In genomic region chr18:45402485-45403056, GRCh38 we compare ENCODE assay signal across 14 cellular contexts.
DNase-seq lines count a peak whose midpoint lies in the region; ATAC-seq and TF ChIP-seq lines count a peak whose summit lies in the region.
"Had no signal": no experiment of that assay in that cellular context is flagged by ENCODE, and none has a peak within 500 bp of the region (broad histone marks: within the 10 kb centered on the region; RNA-seq: fewer than 3 reads in every experiment).

No MANE protein-coding gene starts in this region.

- POLR2A ChIA-PET in MCF 10A (lab: Yijun Ruan, JAX) (interaction anchor here (1.0 kb wide), 1 partner anchor 46 kb away, joined by 3 read pairs; no protein-coding TSS in a partner anchor), SK-N-SH (lab: Yijun Ruan, JAX) (no interaction called here)

- 0 out of 4 replicates have a peak, but pooled peaks of 1 of the 2 experiments have one; percentile 34 for TF ChIP-seq EP300 in SK-N-SH (IDR thresholded peaks at IDR 0.05; ENCODE audit: borderline replicate concordance in 1 of 2, low read depth in 1 of 2, low read length in 1 of 2)

- TF ChIP-seq RAD21 in SK-N-SH (IDR thresholded peaks at IDR 0.05; ENCODE audit: low read length): no peak

- H3K4me1 Mint-ChIP-seq in MCF 10A (ENCODE audit: insufficient read depth, unreplicated experiment): peaks cover 11% of the 10 kb centered on the region
- H3K4me1 Mint-ChIP-seq in type B pancreatic cell (ENCODE audit: unreplicated experiment): no peaks in the 10 kb centered on the region

- no peak overlapping the region for H3K4me3 ChIP-seq in breast epithelium
- no peak overlapping the region for H3K4me3 ChIP-seq in SK-N-SH (ENCODE audit: low read depth in 2 of 2, low read length in 1 of 2)
- H3K4me3 ChIP-seq: GM12878 had no signal

- H3K9me3 ChIP-seq in breast epithelium (no peaks in the 10 kb centered on the region), SK-N-SH (no peaks in the 10 kb centered on the region)

- H3K27me3 ChIP-seq in breast epithelium: no peaks in the 10 kb centered on the region
- H3K27me3 ChIP-seq in SK-N-SH (ENCODE audit: insufficient read depth): no peaks in the 10 kb centered on the region
- no peaks in the 10 kb centered on the region for H3K27me3 ChIP-seq in foreskin keratinocyte

- DNase-seq in MCF 10A (ENCODE audit: unreplicated experiment): peak; percentile 68
- DNase-seq in breast epithelium (ENCODE audit: low spot score in 2 of 2): no peak
- DNase-seq in SK-N-SH: no peak
- peak; percentile 91 to 98 for DNase-seq in foreskin keratinocyte
- no peak for DNase-seq in NCI-H526 treated with DMSO at 0.1 percent for 48 hours (lab: John Stamatoyannopoulos, UW)
- no peak for DNase-seq in type B pancreatic cell (ENCODE audit: extremely low spot score, unreplicated experiment)
- DNase-seq in substantia nigra (lab: John Stamatoyannopoulos, UW): no peak
- DNase-seq: activated CD4-positive, alpha-beta T cell treated with anti-CD3 and anti-CD28 coated beads, Interleukin-2, amount 50 U/mL, for 1 hour; activated naive CD4-positive, alpha-beta T cell treated with Interleukin-2 at 50 U/mL for 16 hours; DMS153; erythroblast; MM.1S had no signal

- H3K27me3 Mint-ChIP-seq in MCF 10A (ENCODE audit: insufficient read depth, unreplicated experiment): no peaks in the 10 kb centered on the region
- H3K27me3 Mint-ChIP-seq in type B pancreatic cell: no peaks in the 10 kb centered on the region

- CTCF ChIA-PET in MCF 10A (lab: Yijun Ruan, JAX) (interaction anchor here (0.5 to 1.8 kb wide), 4 partner anchors 18 to 1272 kb away, joined by 3 to 10 read pairs (median 4); no protein-coding TSS in a partner anchor), SK-N-SH (lab: Yijun Ruan, JAX) (interaction anchor here (1.0 to 2.1 kb wide), 4 partner anchors 13 to 1782 kb away, joined by 3 to 13 read pairs (median 6); no protein-coding TSS in a partner anchor)

- H3K79me2 ChIP-seq in SK-N-SH (ENCODE audit: insufficient read depth): no peaks in the 10 kb centered on the region

- peaks cover 15% of the 10 kb centered on the region for H3F3A ChIP-seq in SK-N-SH (replicated peaks; ENCODE audit: insufficient read depth)

- WGBS in SK-N-SH (ENCODE audit: low lambda C conversion rate): 68% methylated on average over 2 of the region's 2 CpGs

- H3K4me3 Mint-ChIP-seq in MCF 10A (ENCODE audit: unreplicated experiment) (no peak overlapping the region), type B pancreatic cell (no peak overlapping the region)

- no peaks in the 10 kb centered on the region for H3K9me2 ChIP-seq in SK-N-SH

- TF ChIP-seq CTCF in MCF 10A (IDR thresholded peaks at IDR 0.05; ENCODE audit: unreplicated experiment) (no peak), breast epithelium (IDR thresholded peaks at IDR 0.05) (no peak), SK-N-SH (IDR thresholded peaks at IDR 0.05) (no peak), foreskin keratinocyte (conservative IDR thresholded peaks at IDR 0.05) (no peak), type B pancreatic cell (conservative IDR thresholded peaks at IDR 0.05) (no peak)

- H3K9me3 Mint-ChIP-seq in MCF 10A (ENCODE audit: unreplicated experiment) (no peaks in the 10 kb centered on the region), type B pancreatic cell (no peaks in the 10 kb centered on the region)

- no TSS peak for BruUV-seq in MCF 10A (replicated peaks; lab: Mats Ljungman, UMichigan)

- no peaks in the 10 kb centered on the region for H3K36me3 Mint-ChIP-seq in MCF 10A (ENCODE audit: insufficient read depth, unreplicated experiment)
- no peaks in the 10 kb centered on the region for H3K36me3 Mint-ChIP-seq in type B pancreatic cell

- ATAC-seq in foreskin keratinocyte: peak; percentile 91
- ATAC-seq in GM21737 (IDR thresholded peaks at IDR 0.05; ENCODE audit: unreplicated experiment): no peak
- ATAC-seq: GM12878 had no signal

- H3K27ac Mint-ChIP-seq in MCF 10A (ENCODE audit: low read depth, unreplicated experiment) (peak overlapping the region; percentile 25), type B pancreatic cell (no peak overlapping the region)

- no peaks in the 10 kb centered on the region for H4K20me1 ChIP-seq in SK-N-SH (ENCODE audit: insufficient read depth)

- TF ChIP-seq POLR2A in breast epithelium (IDR thresholded peaks at IDR 0.05): no peak

- H3K36me3 ChIP-seq in breast epithelium (no peaks in the 10 kb centered on the region), SK-N-SH (replicated peaks in 1 of 2; ENCODE audit: control insufficient read depth in 1 of 2, insufficient read depth in 2 of 2, low read length in 1 of 2) (no peaks in the 10 kb centered on the region)

- 0 out of 2 replicates have a peak overlapping the region, but pooled peaks have one; percentile 35 for H2AFZ ChIP-seq in SK-N-SH (ENCODE audit: low read depth)

- H3K4me1 ChIP-seq in breast epithelium (no peaks in the 10 kb centered on the region), SK-N-SH (ENCODE audit: control insufficient read depth in 1 of 2, insufficient read depth in 2 of 2, low read depth in 1 of 2, low read length in 1 of 2) (0 out of 4 replicates have a peak, but pooled peaks cover 0 to 3% of the 10 kb centered on the region in 2 experiments), foreskin keratinocyte (peaks cover 13% of the 10 kb centered on the region)

- no peak overlapping the region for H3K9ac ChIP-seq in SK-N-SH

- no peak overlapping the region for H3K4me2 ChIP-seq in SK-N-SH

- H3K27ac ChIP-seq in breast epithelium (no peak overlapping the region), SK-N-SH (ENCODE audit: low read depth in 2 of 2, low read length in 1 of 2) (peak overlapping the region in 1 of 2 experiments; percentile 27; a peak in 1 of 4 replicates), foreskin keratinocyte (peak overlapping the region; percentile 98), substantia nigra (ENCODE audit: low read depth, low read length, poor library complexity, severe bottlenecking) (no peak overlapping the region)

- intact Hi-C loops in MCF 10A (cut with micrococcal nuclease): no loop called here
- intact Hi-C loops in breast epithelium (cut with DNase I; ENCODE audit: low total_unique reads): no loop called here

TF ChIP-seq in SK-N-SH, 30 proteins besides CTCF, POLR2A, EP300 and RAD21:
- TF ChIP-seq MEF2A (IDR thresholded peaks at IDR 0.05; ENCODE audit: borderline replicate concordance, low read depth) (no peak), JUND (IDR thresholded peaks at IDR 0.05) (peak; percentile 40), FOSL2 (IDR thresholded peaks at IDR 0.05; ENCODE audit: borderline replicate concordance, low read depth) (peak; percentile 85), PBX3 (IDR thresholded peaks at IDR 0.05) (peak; percentile 50), ZBTB33 (IDR thresholded peaks at IDR 0.05; ENCODE audit: borderline replicate concordance, low read depth) (no peak), USF1 (IDR thresholded peaks at IDR 0.05; ENCODE audit: borderline replicate concordance, low read depth) (0 out of 2 replicates have a peak, but pooled peaks have one; percentile 6), TCF12 (IDR thresholded peaks at IDR 0.05) (peak; percentile 34; the same call in 1 of the 2 replicates), NFIC (IDR thresholded peaks at IDR 0.05; ENCODE audit: borderline replicate concordance) (0 out of 2 replicates have a peak, but pooled peaks have one; percentile 10), GATA2 (CRISPR knock-in tag; IDR thresholded peaks at IDR 0.05) (no peak)

Comparison
In these comparisons a context has a peak if more than half of its experiments do, and no peak if none do; other contexts are left out.
1. DNase-seq: peak in MCF 10A (single experiment) and foreskin keratinocyte (2 of 2); none in breast epithelium (0 of 2), SK-N-SH (single experiment), NCI-H526 treated with DMSO at 0.1 percent for 48 hours (single experiment), type B pancreatic cell (single experiment) and substantia nigra (0 of 49).